Comparison of ENCODE assay signal across 8 cellular contexts in the genomic region with DNA sequence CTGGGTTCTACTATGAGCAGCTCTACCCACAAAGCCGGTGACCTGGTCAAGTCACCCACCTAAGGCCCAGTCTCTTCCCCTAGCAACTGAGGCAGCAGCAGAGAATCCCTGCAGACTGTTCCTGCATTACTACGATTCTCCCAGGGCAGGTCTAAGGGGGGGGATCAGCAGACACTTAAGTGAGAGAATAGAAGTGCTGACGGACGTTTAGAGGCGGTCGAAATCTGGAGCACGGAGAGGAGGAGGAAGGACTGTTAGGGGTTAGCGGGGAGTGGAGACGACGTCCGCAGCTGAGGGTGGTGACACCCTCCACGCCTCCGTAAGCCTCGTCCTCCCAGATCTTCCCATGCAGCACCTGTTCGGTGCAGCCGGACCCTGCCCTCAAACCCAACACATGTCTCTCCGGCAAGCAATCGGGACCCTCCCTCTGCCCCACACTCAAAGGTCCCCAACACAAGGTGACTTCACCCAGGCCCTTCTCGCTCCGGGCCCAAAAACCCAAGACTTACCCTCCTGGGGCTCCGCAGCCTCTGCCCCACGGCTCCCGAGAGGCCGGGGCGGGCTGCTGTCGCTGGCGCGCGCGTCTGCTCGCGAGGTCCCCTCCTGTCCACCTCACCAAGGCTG. TPM values are rescaled to one million over a fixed set of nuclear protein-coding genes. Genes with fewer than 3 reads are reported as not detected.
DNase-seq lines count a peak whose midpoint lies in the region; FAIRE-seq and TF ChIP-seq lines count a peak whose summit lies in the region.
"Not testable (repeated sequence)": the region's sequence is repeated elsewhere in the genome, so short reads cannot be mapped to it uniquely, and the experiment has no call there.

No MANE protein-coding gene starts in this region.

- peak overlapping the region; percentile 90 for H3K9ac ChIP-seq in GM23248

- not testable (repeated sequence) for FAIRE-seq in small intestine (lab: Jason Lieb, UNC)

- DNase-seq in GM23248, result peak; percentile 20
- DNase-seq in NB4 (ENCODE audit: low read depth), result peak; percentile 39
- DNase-seq in activated CD4-positive, alpha-beta T cell treated with anti-CD3 and anti-CD28 coated beads, Interleukin-2, amount 10 ng/mL, durations not matched to agents 7 days and 5 days, result peak; percentile 8
- peak; percentile 5 for DNase-seq in MCF 10A (ENCODE audit: unreplicated experiment)
- peak; percentile 8 for DNase-seq in glomerular visceral epithelial cell (ENCODE audit: extremely low spot score)
- peak; percentile 12 for DNase-seq in small intestine

- not testable (repeated sequence) for H3K27me3 ChIP-seq in ACC112 (ENCODE audit: insufficient read depth, low read length); GM23248 (replicated peaks; ENCODE audit: insufficient read depth); mononuclear cell (ENCODE audit: insufficient read depth, low read length); small intestine (ENCODE audit: control insufficient read depth in 2 of 2, insufficient read depth in 2 of 2, low read length in 2 of 2)

- H3K9me3 ChIP-seq in GM23248 (ENCODE audit: low read depth); mononuclear cell (ENCODE audit: low read depth, low read length); small intestine (ENCODE audit: control insufficient read depth, low read depth): not testable (repeated sequence)

- in situ Hi-C loops in GM23248 (cut with MboI), result not testable (repeated sequence)

- H3K27ac ChIP-seq in ACC112 (ENCODE audit: low read depth, low read length), result peak overlapping the region; percentile 66; the same call in 1 of the 2 replicates
- H3K27ac ChIP-seq in GM23248, result peak overlapping the region; percentile 74
- H3K27ac ChIP-seq in small intestine (ENCODE audit: low read depth in 1 of 2, low read length in 1 of 2), result peak overlapping the region in 1 of 2 donors; percentile 65

- peak overlapping the region; percentile 92 for H3K4me3 Mint-ChIP-seq in activated CD4-positive, alpha-beta T cell treated with anti-CD3 and anti-CD28 coated beads, Interleukin-2, amount 10 ng/mL, durations not matched to agents 7 days and 5 days
- peak overlapping the region; percentile 96 for H3K4me3 Mint-ChIP-seq in MCF 10A (ENCODE audit: unreplicated experiment)

- H3K4me3 ChIP-seq in ACC112 (ENCODE audit: low read depth, low read length) (peak overlapping the region; percentile 81), GM23248 (peak overlapping the region; percentile 74), NB4 (ENCODE audit: low read depth, low read length) (peak overlapping the region; percentile 78), mononuclear cell (ENCODE audit: low read length) (peak overlapping the region; percentile 59), small intestine (ENCODE audit: low read depth in 1 of 2, low read length in 2 of 2) (peak overlapping the region; percentile 76 to 80)

- H3K9me2 ChIP-seq in GM23248 (ENCODE audit: insufficient read depth), result not testable (repeated sequence)

- not testable (repeated sequence) for H3K79me2 ChIP-seq in ACC112 (ENCODE audit: control insufficient read depth, insufficient read depth, low read length, unreplicated experiment)
- H3K79me2 ChIP-seq in GM23248 (ENCODE audit: insufficient read depth), result peaks cover 52% of the 10 kb centered on the region

- not testable (repeated sequence) for H3K36me3 ChIP-seq in ACC112 (ENCODE audit: insufficient read depth, low read length); GM23248 (ENCODE audit: low read depth); small intestine (ENCODE audit: control insufficient read depth in 2 of 2, insufficient read depth in 2 of 2, low read length in 2 of 2)

- H3K27me3 Mint-ChIP-seq in activated CD4-positive, alpha-beta T cell treated with anti-CD3 and anti-CD28 coated beads, Interleukin-2, amount 10 ng/mL, durations not matched to agents 7 days and 5 days; MCF 10A (ENCODE audit: insufficient read depth, unreplicated experiment): not testable (repeated sequence)

- CTCF ChIA-PET in activated CD4-positive, alpha-beta T cell treated with anti-CD3 and anti-CD28 coated beads, Interleukin-2, amount 10 ng/mL, durations not matched to agents 7 days and 5 days (lab: Charles Lee), result not testable (repeated sequence)
- CTCF ChIA-PET in MCF 10A (lab: Yijun Ruan, JAX), result interaction anchor here (1.2 kb wide), 1 partner anchor 273 kb away, joined by 5 read pairs; no protein-coding TSS in a partner anchor

- not testable (repeated sequence) for H3K9me3 Mint-ChIP-seq in activated CD4-positive, alpha-beta T cell treated with anti-CD3 and anti-CD28 coated beads, Interleukin-2, amount 10 ng/mL, durations not matched to agents 7 days and 5 days; MCF 10A (ENCODE audit: unreplicated experiment)

- WGBS in GM23248 (ENCODE audit: low coverage in 1 of 2, low lambda C conversion rate in 2 of 2, missing lambda C conversion rate in 2 of 2), 2 experiments, result 1 to 2% methylated on average over 23 to 31 of the region's 32 CpGs
- WGBS in small intestine, 3 donors, result 0 to 3% (median 2%) methylated on average over 14 to 28 of the region's 32 CpGs

- H3K4me1 ChIP-seq in ACC112 (ENCODE audit: control insufficient read depth, insufficient read depth, low read length, unreplicated experiment); GM23248 (ENCODE audit: insufficient read depth); mononuclear cell (ENCODE audit: insufficient read depth, low read length); small intestine (ENCODE audit: control insufficient read depth in 2 of 2, insufficient read depth in 1 of 2, low read depth in 1 of 2, low read length in 1 of 2): not testable (repeated sequence)

- H3K27ac Mint-ChIP-seq in activated CD4-positive, alpha-beta T cell treated with anti-CD3 and anti-CD28 coated beads, Interleukin-2, amount 10 ng/mL, durations not matched to agents 7 days and 5 days, result peak overlapping the region; percentile 87
- peak overlapping the region; percentile 90 for H3K27ac Mint-ChIP-seq in MCF 10A (ENCODE audit: low read depth, unreplicated experiment)

- peaks cover 14% of the 10 kb centered on the region for H3K4me1 Mint-ChIP-seq in activated CD4-positive, alpha-beta T cell treated with anti-CD3 and anti-CD28 coated beads, Interleukin-2, amount 10 ng/mL, durations not matched to agents 7 days and 5 days
- not testable (repeated sequence) for H3K4me1 Mint-ChIP-seq in MCF 10A (ENCODE audit: insufficient read depth, unreplicated experiment)

- H3K4me2 ChIP-seq in GM23248 (ENCODE audit: unreplicated experiment), result peak overlapping the region; percentile 92

- not testable (repeated sequence) for TF ChIP-seq POLR2A in NB4 (IDR thresholded peaks at IDR 0.05; ENCODE audit: extremely low read depth, insufficient read length)

- not testable (repeated sequence) for H4K20me1 ChIP-seq in GM23248 (ENCODE audit: insufficient read depth)

- BruUV-seq in MCF 10A (replicated peaks; lab: Mats Ljungman, UMichigan), result not testable (repeated sequence)

- POLR2A ChIA-PET in activated CD4-positive, alpha-beta T cell treated with anti-CD3 and anti-CD28 coated beads, Interleukin-2, amount 10 ng/mL, durations not matched to agents 7 days and 5 days (lab: Charles Lee), result not testable (repeated sequence)
- POLR2A ChIA-PET in MCF 10A (lab: Yijun Ruan, JAX), result interaction anchor here (0.7 to 1.3 kb wide), 2 partner anchors 44 to 391 kb away, joined by 3 read pairs; no protein-coding TSS in a partner anchor

- TF ChIP-seq CTCF in NB4 (IDR thresholded peaks at IDR 0.05; ENCODE audit: low read depth, low read length); MCF 10A (IDR thresholded peaks at IDR 0.05; ENCODE audit: unreplicated experiment): not testable (repeated sequence)

- peak overlapping the region; percentile 70 for H2AFZ ChIP-seq in ACC112 (ENCODE audit: low read length, unreplicated experiment)
- peak overlapping the region; percentile 91 for H2AFZ ChIP-seq in GM23248

- intact Hi-C loops in MCF 10A (cut with micrococcal nuclease), result not testable (repeated sequence)

- peaks cover 12% of the 10 kb centered on the region for H3K36me3 Mint-ChIP-seq in activated CD4-positive, alpha-beta T cell treated with anti-CD3 and anti-CD28 coated beads, Interleukin-2, amount 10 ng/mL, durations not matched to agents 7 days and 5 days (ENCODE audit: low read depth)
- peaks cover 33% of the 10 kb centered on the region for H3K36me3 Mint-ChIP-seq in MCF 10A (ENCODE audit: insufficient read depth, unreplicated experiment)

- H3F3A ChIP-seq in GM23248 (ENCODE audit: insufficient read depth), result not testable (repeated sequence)

RNA-seq across cellular contexts. Expression of gene POM121C, which starts 0.6 kb away (rescaled TPM):
- 8.6 and 14.9 TPM in 2 replicates for total RNA-seq in GM23248 (2014; rRNA removed; shearing (Covaris generic))
- 22.8 and 27.7 TPM in 2 replicates for polyA plus RNA-seq in GM23248 (2016; fragmentation: Nextera tagmentation; extraction: Ambion mirVana)
- 10 to 100 TPM; 75.4 to 81.7 TPM for total RNA-seq in activated CD4-positive, alpha-beta T cell treated with anti-CD3 and anti-CD28 coated beads, Interleukin-2, amount 10 ng/mL, durations not matched to agents 7 days and 5 days
- total RNA-seq in MCF 10A (2022), result 41.5 and 42.3 TPM in 2 replicates
- total RNA-seq in mononuclear cell, result 21.9 TPM
- 10 to 100 TPM in 1 of 3 donors, 1 to 10 TPM in 2; 7.0 to 16.5 (median 9.6) TPM for polyA plus RNA-seq in small intestine

RNA-seq across cellular contexts. Expression of gene SPDYE5, which starts 6.7 kb away (rescaled TPM):
- total RNA-seq in GM23248 (2014; rRNA removed; shearing (Covaris generic)), result not detected in 2 replicates
- polyA plus RNA-seq in GM23248 (2016; fragmentation: Nextera tagmentation; extraction: Ambion mirVana) (0.38 and 0.74 TPM in 2 replicates), small intestine (not detected)
- total RNA-seq in activated CD4-positive, alpha-beta T cell treated with anti-CD3 and anti-CD28 coated beads, Interleukin-2, amount 10 ng/mL, durations not matched to agents 7 days and 5 days, result not detected
- total RNA-seq in MCF 10A (2022) (0.12 and 0.16 TPM in 2 replicates), mononuclear cell (not detected)
